Comparison of ENCODE assay signal across 1 cellular context in the genomic region with DNA sequence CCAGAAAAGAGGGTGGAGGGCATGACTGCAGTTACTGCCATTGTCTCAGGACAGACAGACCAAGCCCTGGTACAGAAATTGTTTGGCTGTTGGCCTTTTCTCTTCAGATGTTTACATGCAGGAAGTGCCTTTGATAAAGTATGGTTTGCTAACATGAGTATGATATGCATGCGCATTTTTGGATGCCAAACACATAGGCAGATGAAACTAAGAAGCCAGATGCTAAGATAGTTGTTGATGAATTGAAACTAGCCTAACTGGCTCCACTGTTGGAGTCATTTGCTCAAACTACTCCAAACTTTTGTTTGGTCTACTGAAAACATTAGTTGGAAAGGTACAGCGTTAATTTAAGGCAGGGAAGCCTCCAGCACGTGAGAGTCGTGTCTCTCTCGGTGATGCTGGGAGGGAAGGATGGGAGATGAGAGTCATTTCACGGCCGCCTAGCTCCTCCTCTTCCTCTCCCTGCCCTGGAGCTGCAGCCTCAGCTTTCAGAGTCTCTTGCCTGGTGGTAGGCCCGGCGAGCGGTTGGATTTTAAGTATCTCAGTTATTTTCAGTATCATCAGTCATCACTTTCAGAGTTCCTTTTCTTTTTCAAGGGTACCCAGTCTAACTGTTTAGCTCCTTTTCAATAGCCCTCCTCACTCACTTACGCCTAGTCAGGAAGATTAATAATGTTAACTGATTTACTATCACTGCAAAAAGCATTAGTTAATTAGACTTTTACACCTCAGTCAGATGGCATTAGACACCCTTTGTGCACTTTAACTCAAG.
A peak's percentile ranks its signal among the peaks of the same experiment; 100 is the strongest.
TF ChIP-seq lines count a peak whose summit lies in the region.

No MANE protein-coding gene starts in this region.

TF ChIP-seq in K562, 482 proteins besides CTCF, POLR2A, EP300 and RAD21 (continued from another document and continues in another):
- TF ChIP-seq, protein P1, sequence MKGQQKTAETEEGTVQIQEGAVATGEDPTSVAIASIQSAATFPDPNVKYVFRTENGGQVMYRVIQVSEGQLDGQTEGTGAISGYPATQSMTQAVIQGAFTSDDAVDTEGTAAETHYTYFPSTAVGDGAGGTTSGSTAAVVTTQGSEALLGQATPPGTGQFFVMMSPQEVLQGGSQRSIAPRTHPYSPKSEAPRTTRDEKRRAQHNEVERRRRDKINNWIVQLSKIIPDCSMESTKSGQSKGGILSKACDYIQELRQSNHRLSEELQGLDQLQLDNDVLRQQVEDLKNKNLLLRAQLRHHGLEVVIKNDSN (CRISPR knock-in tag; IDR thresholded peaks at IDR 0.05): peak; percentile 35; the same call in 1 of the 2 replicates
- TF ChIP-seq ZNF175 (CRISPR knock-in tag; IDR thresholded peaks at IDR 0.05; ENCODE audit: low read depth) (peak; percentile 63; the same call in 1 of the 2 replicates), MEF2A (IDR thresholded peaks at IDR 0.05; ENCODE audit: control insufficient read depth, low read depth, low read length) (no peak), ATF1 (CRISPR knock-in tag; IDR thresholded peaks at IDR 0.05) (no peak), ATF1 (tag; IDR thresholded peaks at IDR 0.05) (peak; percentile 42; the same call in 1 of the 2 replicates), YBX1 (IDR thresholded peaks at IDR 0.05) (no peak), BHLHE40 (IDR thresholded peaks at IDR 0.05; ENCODE audit: low read length) (peak; percentile 95), STAT5A (IDR thresholded peaks at IDR 0.05; ENCODE audit: borderline replicate concordance, low read length) (no peak), ZNF316 (IDR thresholded peaks at IDR 0.05) (peak; percentile 20; the same call in 1 of the 2 replicates), SIN3A (IDR thresholded peaks at IDR 0.05; ENCODE audit: borderline replicate concordance in 2 of 2, control insufficient read depth in 1 of 2, low read depth in 2 of 2, low read length in 2 of 2) (no peak), TAF1 (IDR thresholded peaks at IDR 0.05; ENCODE audit: control insufficient read depth, extremely low read depth, insufficient read depth, low read length, severe bottlenecking) (peak; percentile 54), ZNF76 (CRISPR knock-in tag; IDR thresholded peaks at IDR 0.05; ENCODE audit: borderline replicate concordance) (no peak), BDP1 (IDR thresholded peaks at IDR 0.05; ENCODE audit: insufficient read depth, insufficient read length) (no peak), KAT7 (CRISPR knock-in tag; IDR thresholded peaks at IDR 0.05; ENCODE audit: borderline replicate concordance) (peak; percentile 55; the same call in 1 of the 2 replicates), SMAD1 (IDR thresholded peaks at IDR 0.05; ENCODE audit: low read depth, low read length, partially characterized antibody) (no peak), FOXK1 (CRISPR knock-in tag; IDR thresholded peaks at IDR 0.05; ENCODE audit: borderline replicate concordance) (peak; percentile 88; the same call in 1 of the 2 replicates), POLR2B (IDR thresholded peaks at IDR 0.05; ENCODE audit: low read depth, partially characterized antibody) (no peak), RFX7 (CRISPR knock-in tag; IDR thresholded peaks at IDR 0.05) (no peak), ETV6 (IDR thresholded peaks at IDR 0.05; ENCODE audit: borderline replicate concordance in 1 of 2, low read depth in 2 of 2, low read length in 1 of 2) (no peak), ETV6 (CRISPR knock-in tag; IDR thresholded peaks at IDR 0.05; ENCODE audit: borderline replicate concordance) (no peak), ZNF24 (IDR thresholded peaks at IDR 0.05) (no peak)
- TF ChIP-seq, protein P2, sequence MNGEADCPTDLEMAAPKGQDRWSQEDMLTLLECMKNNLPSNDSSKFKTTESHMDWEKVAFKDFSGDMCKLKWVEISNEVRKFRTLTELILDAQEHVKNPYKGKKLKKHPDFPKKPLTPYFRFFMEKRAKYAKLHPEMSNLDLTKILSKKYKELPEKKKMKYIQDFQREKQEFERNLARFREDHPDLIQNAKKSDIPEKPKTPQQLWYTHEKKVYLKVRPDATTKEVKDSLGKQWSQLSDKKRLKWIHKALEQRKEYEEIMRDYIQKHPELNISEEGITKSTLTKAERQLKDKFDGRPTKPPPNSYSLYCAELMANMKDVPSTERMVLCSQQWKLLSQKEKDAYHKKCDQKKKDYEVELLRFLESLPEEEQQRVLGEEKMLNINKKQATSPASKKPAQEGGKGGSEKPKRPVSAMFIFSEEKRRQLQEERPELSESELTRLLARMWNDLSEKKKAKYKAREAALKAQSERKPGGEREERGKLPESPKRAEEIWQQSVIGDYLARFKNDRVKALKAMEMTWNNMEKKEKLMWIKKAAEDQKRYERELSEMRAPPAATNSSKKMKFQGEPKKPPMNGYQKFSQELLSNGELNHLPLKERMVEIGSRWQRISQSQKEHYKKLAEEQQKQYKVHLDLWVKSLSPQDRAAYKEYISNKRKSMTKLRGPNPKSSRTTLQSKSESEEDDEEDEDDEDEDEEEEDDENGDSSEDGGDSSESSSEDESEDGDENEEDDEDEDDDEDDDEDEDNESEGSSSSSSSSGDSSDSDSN (IDR thresholded peaks at IDR 0.05; ENCODE audit: borderline replicate concordance in 1 of 2, low read depth in 2 of 2, low read length in 2 of 2): no peak
- TF ChIP-seq, protein P3, sequence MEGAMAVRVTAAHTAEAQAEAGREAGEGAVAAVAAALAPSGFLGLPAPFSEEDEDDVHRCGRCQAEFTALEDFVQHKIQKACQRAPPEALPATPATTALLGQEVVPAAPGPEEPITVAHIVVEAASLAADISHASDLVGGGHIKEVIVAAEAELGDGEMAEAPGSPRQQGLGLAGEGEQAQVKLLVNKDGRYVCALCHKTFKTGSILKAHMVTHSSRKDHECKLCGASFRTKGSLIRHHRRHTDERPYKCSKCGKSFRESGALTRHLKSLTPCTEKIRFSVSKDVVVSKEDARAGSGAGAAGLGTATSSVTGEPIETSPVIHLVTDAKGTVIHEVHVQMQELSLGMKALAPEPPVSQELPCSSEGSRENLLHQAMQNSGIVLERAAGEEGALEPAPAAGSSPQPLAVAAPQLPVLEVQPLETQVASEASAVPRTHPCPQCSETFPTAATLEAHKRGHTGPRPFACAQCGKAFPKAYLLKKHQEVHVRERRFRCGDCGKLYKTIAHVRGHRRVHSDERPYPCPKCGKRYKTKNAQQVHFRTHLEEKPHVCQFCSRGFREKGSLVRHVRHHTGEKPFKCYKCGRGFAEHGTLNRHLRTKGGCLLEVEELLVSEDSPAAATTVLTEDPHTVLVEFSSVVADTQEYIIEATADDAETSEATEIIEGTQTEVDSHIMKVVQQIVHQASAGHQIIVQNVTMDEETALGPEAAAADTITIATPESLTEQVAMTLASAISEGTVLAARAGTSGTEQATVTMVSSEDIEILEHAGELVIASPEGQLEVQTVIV (CRISPR knock-in tag; IDR thresholded peaks at IDR 0.05; ENCODE audit: borderline replicate concordance): no peak
- TF ChIP-seq, protein P4, sequence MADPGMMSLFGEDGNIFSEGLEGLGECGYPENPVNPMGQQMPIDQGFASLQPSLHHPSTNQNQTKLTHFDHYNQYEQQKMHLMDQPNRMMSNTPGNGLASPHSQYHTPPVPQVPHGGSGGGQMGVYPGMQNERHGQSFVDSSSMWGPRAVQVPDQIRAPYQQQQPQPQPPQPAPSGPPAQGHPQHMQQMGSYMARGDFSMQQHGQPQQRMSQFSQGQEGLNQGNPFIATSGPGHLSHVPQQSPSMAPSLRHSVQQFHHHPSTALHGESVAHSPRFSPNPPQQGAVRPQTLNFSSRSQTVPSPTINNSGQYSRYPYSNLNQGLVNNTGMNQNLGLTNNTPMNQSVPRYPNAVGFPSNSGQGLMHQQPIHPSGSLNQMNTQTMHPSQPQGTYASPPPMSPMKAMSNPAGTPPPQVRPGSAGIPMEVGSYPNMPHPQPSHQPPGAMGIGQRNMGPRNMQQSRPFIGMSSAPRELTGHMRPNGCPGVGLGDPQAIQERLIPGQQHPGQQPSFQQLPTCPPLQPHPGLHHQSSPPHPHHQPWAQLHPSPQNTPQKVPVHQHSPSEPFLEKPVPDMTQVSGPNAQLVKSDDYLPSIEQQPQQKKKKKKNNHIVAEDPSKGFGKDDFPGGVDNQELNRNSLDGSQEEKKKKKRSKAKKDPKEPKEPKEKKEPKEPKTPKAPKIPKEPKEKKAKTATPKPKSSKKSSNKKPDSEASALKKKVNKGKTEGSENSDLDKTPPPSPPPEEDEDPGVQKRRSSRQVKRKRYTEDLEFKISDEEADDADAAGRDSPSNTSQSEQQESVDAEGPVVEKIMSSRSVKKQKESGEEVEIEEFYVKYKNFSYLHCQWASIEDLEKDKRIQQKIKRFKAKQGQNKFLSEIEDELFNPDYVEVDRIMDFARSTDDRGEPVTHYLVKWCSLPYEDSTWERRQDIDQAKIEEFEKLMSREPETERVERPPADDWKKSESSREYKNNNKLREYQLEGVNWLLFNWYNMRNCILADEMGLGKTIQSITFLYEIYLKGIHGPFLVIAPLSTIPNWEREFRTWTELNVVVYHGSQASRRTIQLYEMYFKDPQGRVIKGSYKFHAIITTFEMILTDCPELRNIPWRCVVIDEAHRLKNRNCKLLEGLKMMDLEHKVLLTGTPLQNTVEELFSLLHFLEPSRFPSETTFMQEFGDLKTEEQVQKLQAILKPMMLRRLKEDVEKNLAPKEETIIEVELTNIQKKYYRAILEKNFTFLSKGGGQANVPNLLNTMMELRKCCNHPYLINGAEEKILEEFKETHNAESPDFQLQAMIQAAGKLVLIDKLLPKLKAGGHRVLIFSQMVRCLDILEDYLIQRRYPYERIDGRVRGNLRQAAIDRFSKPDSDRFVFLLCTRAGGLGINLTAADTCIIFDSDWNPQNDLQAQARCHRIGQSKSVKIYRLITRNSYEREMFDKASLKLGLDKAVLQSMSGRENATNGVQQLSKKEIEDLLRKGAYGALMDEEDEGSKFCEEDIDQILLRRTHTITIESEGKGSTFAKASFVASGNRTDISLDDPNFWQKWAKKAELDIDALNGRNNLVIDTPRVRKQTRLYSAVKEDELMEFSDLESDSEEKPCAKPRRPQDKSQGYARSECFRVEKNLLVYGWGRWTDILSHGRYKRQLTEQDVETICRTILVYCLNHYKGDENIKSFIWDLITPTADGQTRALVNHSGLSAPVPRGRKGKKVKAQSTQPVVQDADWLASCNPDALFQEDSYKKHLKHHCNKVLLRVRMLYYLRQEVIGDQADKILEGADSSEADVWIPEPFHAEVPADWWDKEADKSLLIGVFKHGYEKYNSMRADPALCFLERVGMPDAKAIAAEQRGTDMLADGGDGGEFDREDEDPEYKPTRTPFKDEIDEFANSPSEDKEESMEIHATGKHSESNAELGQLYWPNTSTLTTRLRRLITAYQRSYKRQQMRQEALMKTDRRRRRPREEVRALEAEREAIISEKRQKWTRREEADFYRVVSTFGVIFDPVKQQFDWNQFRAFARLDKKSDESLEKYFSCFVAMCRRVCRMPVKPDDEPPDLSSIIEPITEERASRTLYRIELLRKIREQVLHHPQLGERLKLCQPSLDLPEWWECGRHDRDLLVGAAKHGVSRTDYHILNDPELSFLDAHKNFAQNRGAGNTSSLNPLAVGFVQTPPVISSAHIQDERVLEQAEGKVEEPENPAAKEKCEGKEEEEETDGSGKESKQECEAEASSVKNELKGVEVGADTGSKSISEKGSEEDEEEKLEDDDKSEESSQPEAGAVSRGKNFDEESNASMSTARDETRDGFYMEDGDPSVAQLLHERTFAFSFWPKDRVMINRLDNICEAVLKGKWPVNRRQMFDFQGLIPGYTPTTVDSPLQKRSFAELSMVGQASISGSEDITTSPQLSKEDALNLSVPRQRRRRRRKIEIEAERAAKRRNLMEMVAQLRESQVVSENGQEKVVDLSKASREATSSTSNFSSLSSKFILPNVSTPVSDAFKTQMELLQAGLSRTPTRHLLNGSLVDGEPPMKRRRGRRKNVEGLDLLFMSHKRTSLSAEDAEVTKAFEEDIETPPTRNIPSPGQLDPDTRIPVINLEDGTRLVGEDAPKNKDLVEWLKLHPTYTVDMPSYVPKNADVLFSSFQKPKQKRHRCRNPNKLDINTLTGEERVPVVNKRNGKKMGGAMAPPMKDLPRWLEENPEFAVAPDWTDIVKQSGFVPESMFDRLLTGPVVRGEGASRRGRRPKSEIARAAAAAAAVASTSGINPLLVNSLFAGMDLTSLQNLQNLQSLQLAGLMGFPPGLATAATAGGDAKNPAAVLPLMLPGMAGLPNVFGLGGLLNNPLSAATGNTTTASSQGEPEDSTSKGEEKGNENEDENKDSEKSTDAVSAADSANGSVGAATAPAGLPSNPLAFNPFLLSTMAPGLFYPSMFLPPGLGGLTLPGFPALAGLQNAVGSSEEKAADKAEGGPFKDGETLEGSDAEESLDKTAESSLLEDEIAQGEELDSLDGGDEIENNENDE (IDR thresholded peaks at IDR 0.05; ENCODE audit: low read depth, low read length): no peak
- TF ChIP-seq, protein P5, sequence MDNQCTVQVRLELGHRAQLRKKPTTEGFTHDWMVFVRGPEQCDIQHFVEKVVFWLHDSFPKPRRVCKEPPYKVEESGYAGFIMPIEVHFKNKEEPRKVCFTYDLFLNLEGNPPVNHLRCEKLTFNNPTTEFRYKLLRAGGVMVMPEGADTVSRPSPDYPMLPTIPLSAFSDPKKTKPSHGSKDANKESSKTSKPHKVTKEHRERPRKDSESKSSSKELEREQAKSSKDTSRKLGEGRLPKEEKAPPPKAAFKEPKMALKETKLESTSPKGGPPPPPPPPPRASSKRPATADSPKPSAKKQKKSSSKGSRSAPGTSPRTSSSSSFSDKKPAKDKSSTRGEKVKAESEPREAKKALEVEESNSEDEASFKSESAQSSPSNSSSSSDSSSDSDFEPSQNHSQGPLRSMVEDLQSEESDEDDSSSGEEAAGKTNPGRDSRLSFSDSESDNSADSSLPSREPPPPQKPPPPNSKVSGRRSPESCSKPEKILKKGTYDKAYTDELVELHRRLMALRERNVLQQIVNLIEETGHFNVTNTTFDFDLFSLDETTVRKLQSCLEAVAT (IDR thresholded peaks at IDR 0.05): no peak
